Comparison of ENCODE assay signal across 34 cellular contexts in the genomic region with DNA sequence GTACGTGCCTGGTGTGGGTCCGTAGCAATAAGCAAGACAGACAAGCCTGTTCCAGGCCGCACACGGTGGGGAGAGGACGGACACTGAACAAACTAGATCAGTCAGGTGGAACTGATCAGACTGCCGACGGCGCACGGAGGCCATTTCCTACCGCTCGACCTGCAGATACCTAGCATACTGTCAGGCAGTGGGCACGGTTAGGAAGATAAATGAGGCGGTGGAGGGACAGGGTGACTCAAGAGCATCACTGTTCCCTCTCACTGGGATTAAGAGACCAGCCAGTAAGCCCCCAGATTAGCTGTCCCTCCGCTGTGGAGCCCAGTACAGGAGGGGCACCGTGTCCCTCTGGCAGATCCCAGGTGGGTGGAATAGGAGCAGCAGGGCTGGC. TPM values are rescaled to one million over a fixed set of nuclear protein-coding genes. Genes with fewer than 3 reads are reported as not detected.
"Had no signal": no experiment of that assay in that cellular context is flagged by ENCODE, and none has a peak within 500 bp of the region (broad histone marks: within the 10 kb centered on the region; RNA-seq: fewer than 3 reads in every experiment).

No MANE protein-coding gene starts in this region.

- H3K27me3 ChIP-seq: left lung, neutrophil, sigmoid colon, spleen, tibial nerve, uterus had no signal

- H3K4me1 Mint-ChIP-seq: immature natural killer cell; nephron; neural crest cell; stimulated activated naive CD8-positive, alpha-beta T cell treated with anti-CD3 and anti-CD28 coated beads, Interleukin-15, amount 100 ng/mL, for 72 hours had no signal

- H3K4me3 Mint-ChIP-seq: immature natural killer cell; naive thymus-derived CD8-positive, alpha-beta T cell; nephron; neural crest cell; stimulated activated effector memory CD8-positive, alpha-beta T cell treated with anti-CD3 and anti-CD28 coated beads, Interleukin-12 subunit alpha, Interleukin-12 subunit beta, amount 100 ng/mL, for 72 hours; stimulated activated naive CD8-positive, alpha-beta T cell treated with anti-CD3 and anti-CD28 coated beads, Interleukin-15, amount 100 ng/mL, for 72 hours; type B pancreatic cell had no signal

- H3K4me1 ChIP-seq: left lung, lower lobe of right lung, sigmoid colon, tibial nerve, uterus had no signal

- ATAC-seq: left colon; left lung; lower lobe of right lung; naive thymus-derived CD8-positive, alpha-beta T cell; right cardiac atrium; stimulated activated effector memory CD8-positive, alpha-beta T cell treated with anti-CD3 and anti-CD28 coated beads, Interleukin-12 subunit alpha, Interleukin-12 subunit beta, amount 100 ng/mL, for 72 hours; stimulated activated naive CD8-positive, alpha-beta T cell treated with anti-CD3 and anti-CD28 coated beads, Interleukin-15, amount 100 ng/mL, for 72 hours had no signal

- H3K9me3 ChIP-seq: left lung, lower lobe of right lung, neutrophil, sigmoid colon, spleen, tibial nerve, uterus had no signal

- H3K9me3 Mint-ChIP-seq: immature natural killer cell; naive thymus-derived CD8-positive, alpha-beta T cell; nephron; neural crest cell; stimulated activated effector memory CD8-positive, alpha-beta T cell treated with anti-CD3 and anti-CD28 coated beads, Interleukin-12 subunit alpha, Interleukin-12 subunit beta, amount 100 ng/mL, for 72 hours; stimulated activated naive CD8-positive, alpha-beta T cell treated with anti-CD3 and anti-CD28 coated beads, Interleukin-15, amount 100 ng/mL, for 72 hours; type B pancreatic cell had no signal

- H3K36me3 Mint-ChIP-seq: type B pancreatic cell had no signal

- H3K27ac ChIP-seq: left lung, lower lobe of right lung, neutrophil, sigmoid colon, tibial nerve, uterus had no signal

- FAIRE-seq: islet of Langerhans, kidney, small intestine had no signal

- DNase-seq: hypothalamus; immature natural killer cell; left colon; mammary epithelial cell; mesenchymal stem cell; naive thymus-derived CD8-positive, alpha-beta T cell; occipital lobe; retina; sigmoid colon; small intestine; spleen; stimulated activated CD4-positive, alpha-beta T cell treated with anti-CD3 and anti-CD28 coated beads, Interleukin-4, amount 100 ng/mL, for 24 hours; stimulated activated naive CD4-positive, alpha-beta T cell treated with Interleukin-2 at 50 U/mL for 16 hours; stimulated activated naive CD8-positive, alpha-beta T cell treated with anti-CD3 and anti-CD28 coated beads, Interleukin-15, amount 100 ng/mL, for 72 hours; substantia nigra; uterus had no signal

- H3K27me3 Mint-ChIP-seq: naive thymus-derived CD8-positive, alpha-beta T cell; progenitor cell of endocrine pancreas; stimulated activated naive CD8-positive, alpha-beta T cell treated with anti-CD3 and anti-CD28 coated beads, Interleukin-15, amount 100 ng/mL, for 72 hours; type B pancreatic cell had no signal

- H3K4me3 ChIP-seq: left lung, lower lobe of right lung, sigmoid colon, spleen, tibial nerve, uterus had no signal

- H3K36me3 ChIP-seq: uterus had no signal

- H3K27ac Mint-ChIP-seq: nephron, type B pancreatic cell had no signal

RNA-seq across cellular contexts. Expression of a gene that starts 4.8 kb away (rescaled TPM):
- total RNA-seq: kidney; left colon; left lung; liver; lower lobe of right lung; mammary epithelial cell; mucosa of gallbladder; naive thymus-derived CD8-positive, alpha-beta T cell; neural crest cell; occipital lobe; osteocyte; progenitor cell of endocrine pancreas; pulmonary artery endothelial cell; right cardiac atrium; sigmoid colon; spleen; temporal lobe; tibial nerve; ureter; uterus had no signal
- polyA plus RNA-seq: liver; naive thymus-derived CD8-positive, alpha-beta T cell; right cardiac atrium; small intestine had no signal
